In genomic region chr1:109089242-109090015, GRCh38 we compare ENCODE assay signal across 8 cellular contexts. TPM values are rescaled to one million over a fixed set of nuclear protein-coding genes. Genes with fewer than 3 reads are reported as not detected.
DNase-seq lines count a peak whose midpoint lies in the region; ATAC-seq and TF ChIP-seq lines count a peak whose summit lies in the region.

No MANE protein-coding gene starts in this region.

- no peaks in the 10 kb centered on the region for H3K9me3 ChIP-seq in mononuclear cell (ENCODE audit: low read depth, low read length)
- H3K9me3 ChIP-seq in transverse colon, result no peaks in the 10 kb centered on the region

- TF ChIP-seq POLR2A in transverse colon (IDR thresholded peaks at IDR 0.05), result no peak

- peaks cover 0 to 16% (median 5%) of the 10 kb centered on the region in 4 donors for H3K36me3 ChIP-seq in transverse colon

- H3K9me3 Mint-ChIP-seq in activated CD4-positive, alpha-beta T cell treated with anti-CD3 and anti-CD28 coated beads, Interleukin-2, amount 10 ng/mL, durations not matched to agents 24 days and 14 days, result no peaks in the 10 kb centered on the region

- peak; percentile 69 for DNase-seq in activated CD4-positive, alpha-beta T cell treated with anti-CD3 and anti-CD28 coated beads for 48 hours
- DNase-seq in activated CD4-positive, alpha-beta T cell treated with anti-CD3 and anti-CD28 coated beads, Interleukin-2, amount 50 U/mL, for 4 hours, result no peak
- peak; percentile 91 for DNase-seq in NCI-H1694 (lab: John Stamatoyannopoulos, UW)
- DNase-seq in activated CD4-positive, alpha-beta T cell treated with anti-CD3 and anti-CD28 coated beads, Interleukin-2, amount 10 ng/mL, durations not matched to agents 24 days and 14 days, result peak; percentile 86
- no peak for DNase-seq in epithelial cell of prostate (ENCODE audit: low read depth, low spot score)
- peak; percentile 85 for DNase-seq in transverse colon

- no peaks in the 10 kb centered on the region for H3K27me3 Mint-ChIP-seq in activated CD4-positive, alpha-beta T cell treated with anti-CD3 and anti-CD28 coated beads, Interleukin-2, amount 10 ng/mL, durations not matched to agents 24 days and 14 days

- 40 to 77% methylated on average over 5 to 31 of the region's 31 CpGs for WGBS in transverse colon (ENCODE audit: low coverage in 1 of 2), 2 donors

- no peak for TF ChIP-seq EP300 in transverse colon (IDR thresholded peaks at IDR 0.05; ENCODE audit: low read depth)

- H3K4me3 ChIP-seq in mononuclear cell (ENCODE audit: low read length) (peak overlapping the region; percentile 72), transverse colon (peak overlapping the region in 1 of 4 donors; percentile 91)

- peak; percentile 52 to 67 (median 66) for TF ChIP-seq CTCF in transverse colon (IDR thresholded peaks at IDR 0.05)

- peak overlapping the region; percentile 85 for H3K27ac ChIP-seq in epithelial cell of prostate
- H3K27ac ChIP-seq in transverse colon, result peak overlapping the region; percentile 95 to 99 (median 95)

- H3K27me3 ChIP-seq in mononuclear cell (ENCODE audit: insufficient read depth, low read length) (no peaks in the 10 kb centered on the region), transverse colon (no peaks in the 10 kb centered on the region)

- peak overlapping the region; percentile 92 for H3K4me3 Mint-ChIP-seq in activated CD4-positive, alpha-beta T cell treated with anti-CD3 and anti-CD28 coated beads, Interleukin-2, amount 10 ng/mL, durations not matched to agents 24 days and 14 days

- peak overlapping the region; percentile 97 for H3K27ac Mint-ChIP-seq in activated CD4-positive, alpha-beta T cell treated with anti-CD3 and anti-CD28 coated beads, Interleukin-2, amount 10 ng/mL, durations not matched to agents 24 days and 14 days

- H3K36me3 Mint-ChIP-seq in activated CD4-positive, alpha-beta T cell treated with anti-CD3 and anti-CD28 coated beads, Interleukin-2, amount 10 ng/mL, durations not matched to agents 24 days and 14 days (ENCODE audit: low read depth), result peaks cover 14% of the 10 kb centered on the region

- intact Hi-C loops in activated CD4-positive, alpha-beta T cell treated with anti-CD3 and anti-CD28 coated beads, Interleukin-2, amount 10 ng/mL, durations not matched to agents 24 days and 14 days (cut with micrococcal nuclease), result loop anchor here (1.0 to 5.0 kb wide), 6 partner anchors 11 to 342 kb away; partner anchors contain the start of genes GPSM2, SARS1, STXBP3 and TAF13
- intact Hi-C loops in transverse colon (cut with DNase I; ENCODE audit: low total_unique reads), result no loop called here

- in situ Hi-C loops in transverse colon (cut with MboI; ENCODE audit: low pct_ligation_motif_present in 1 of 4, low pct_unique_long_range_greater_than_20kb in 1 of 4, low sequenced_read_pairs in 3 of 4), result no loop called here

- H3K4me1 ChIP-seq in mononuclear cell (ENCODE audit: insufficient read depth, low read length), result peaks cover 36% of the 10 kb centered on the region
- peaks cover 13 to 42% (median 18%) of the 10 kb centered on the region in 4 donors for H3K4me1 ChIP-seq in transverse colon

- peaks cover 23% of the 10 kb centered on the region for H3K4me1 Mint-ChIP-seq in activated CD4-positive, alpha-beta T cell treated with anti-CD3 and anti-CD28 coated beads, Interleukin-2, amount 10 ng/mL, durations not matched to agents 24 days and 14 days

- no peak for ATAC-seq in HG02571 (IDR thresholded peaks at IDR 0.05; ENCODE audit: unreplicated experiment)

RNA-seq across cellular contexts. Expression of gene TMEM167B, which starts 1.1 kb away (rescaled TPM):
- total RNA-seq in activated CD4-positive, alpha-beta T cell treated with anti-CD3 and anti-CD28 coated beads, Interleukin-2, amount 10 ng/mL, durations not matched to agents 24 days and 14 days, result 26.7 and 29.2 TPM in 2 replicates
- total RNA-seq in mononuclear cell (65.1 TPM), transverse colon (10 to 100 TPM in 3 of 4 donors, 1 to 10 TPM in 1; 2.2 to 23.0 (median 18.8) TPM)

RNA-seq across cellular contexts. Expression of gene TAF13, which starts 13.6 kb away (rescaled TPM):
- 24.9 and 31.7 TPM in 2 replicates for total RNA-seq in activated CD4-positive, alpha-beta T cell treated with anti-CD3 and anti-CD28 coated beads, Interleukin-2, amount 10 ng/mL, durations not matched to agents 24 days and 14 days
- 59.2 TPM for total RNA-seq in mononuclear cell
- 10 to 100 TPM in 3 of 4 donors, 1 to 10 TPM in 1; 4.0 to 33.0 (median 32.0) TPM for total RNA-seq in transverse colon

RNA-seq across cellular contexts. Expression of gene ELAPOR1, which starts 24.5 kb away (rescaled TPM):
- total RNA-seq in activated CD4-positive, alpha-beta T cell treated with anti-CD3 and anti-CD28 coated beads, Interleukin-2, amount 10 ng/mL, durations not matched to agents 24 days and 14 days, result 30.3 and 32.0 TPM in 2 replicates
- total RNA-seq in mononuclear cell, result 5.6 TPM
- total RNA-seq in transverse colon, result 10 to 100 TPM; 19.5 to 72.2 (median 38.4) TPM

RNA-seq across cellular contexts. Expression of gene WDR47, which starts 47.5 kb away (rescaled TPM):
- total RNA-seq in activated CD4-positive, alpha-beta T cell treated with anti-CD3 and anti-CD28 coated beads, Interleukin-2, amount 10 ng/mL, durations not matched to agents 24 days and 14 days, result 11.8 and 14.0 TPM in 2 replicates
- total RNA-seq in mononuclear cell (19.3 TPM), transverse colon (10 to 100 TPM in 2 of 4 donors, 1 to 10 TPM in 2; 6.7 to 12.1 (median 9.7) TPM)

Comparison
In these comparisons a context has a peak if more than half of its experiments do, and no peak if none do; other contexts are left out.
1. DNase-seq: peak in activated CD4-positive, alpha-beta T cell treated with anti-CD3 and anti-CD28 coated beads for 48 hours (single experiment), NCI-H1694 (single experiment), activated CD4-positive, alpha-beta T cell treated with anti-CD3 and anti-CD28 coated beads, Interleukin-2, amount 10 ng/mL, durations not matched to agents 24 days and 14 days (single experiment) and transverse colon (single experiment); none in activated CD4-positive, alpha-beta T cell treated with anti-CD3 and anti-CD28 coated beads, Interleukin-2, amount 50 U/mL, for 4 hours (0 of 2) and epithelial cell of prostate (single experiment).